9 cellular contexts compared by ENCODE assay signal in the genomic region with DNA sequence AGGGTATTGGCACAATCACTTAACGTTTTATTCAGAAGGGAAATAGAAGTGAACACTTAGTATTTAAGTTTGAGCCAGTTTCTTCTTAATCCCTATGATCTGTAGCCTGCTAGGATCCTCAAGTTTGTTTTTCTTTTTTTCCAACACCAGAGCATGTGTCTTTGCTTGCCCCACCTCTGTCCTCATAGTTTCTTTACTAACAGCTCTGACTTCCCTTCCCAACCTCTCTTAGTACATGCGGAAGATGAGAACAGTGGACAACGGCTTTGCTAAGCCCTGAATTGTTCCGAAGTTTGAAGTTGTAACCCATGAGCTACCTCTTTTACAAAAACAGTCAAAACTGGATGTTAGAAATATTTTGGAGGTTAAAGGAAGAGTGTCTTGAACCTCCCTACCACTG.
DNase-seq lines count a peak whose midpoint lies in the region; ATAC-seq lines count a peak whose summit lies in the region.
"Had no signal": no experiment of that assay in that cellular context is flagged by ENCODE, and none has a peak within 500 bp of the region (broad histone marks: within the 10 kb centered on the region; RNA-seq: fewer than 3 reads in every experiment).

No MANE protein-coding gene starts in this region.

- peak overlapping the region; percentile 70 for H3K4me2 ChIP-seq in BLaER1

- peaks cover 14% of the 10 kb centered on the region for H3K4me1 ChIP-seq in BLaER1

- peak overlapping the region; percentile 36; the same call in 1 of the 2 replicates for H3K27ac ChIP-seq in BLaER1

- no peaks in the 10 kb centered on the region for H3K27me3 ChIP-seq in BLaER1

- no peak overlapping the region for H3K9ac ChIP-seq in BLaER1

- ATAC-seq in GM21619 (IDR thresholded peaks at IDR 0.05; ENCODE audit: unreplicated experiment) = peak; percentile 44

- no peaks in the 10 kb centered on the region for H4K20me1 ChIP-seq in BLaER1

- DNase-seq in Kasumi-1 (lab: John Stamatoyannopoulos, UW) (peak; percentile 48 to 63), left kidney (ENCODE audit: low read depth, low spot score) (peak; percentile 37), NK-92 (lab: John Stamatoyannopoulos, UW; ENCODE audit: unreplicated experiment) (no peak), NCI-H2107 treated with DMSO at 0.1 percent for 48 hours (lab: John Stamatoyannopoulos, UW; ENCODE audit: unreplicated experiment) (no peak), H4 (ENCODE audit: low spot score) (no peak)
- no peak for DNase-seq in stimulated activated CD4-positive, alpha-beta T cell treated with anti-CD3 and anti-CD28 coated beads, Interleukin-15, amount 100 ng/mL, for 24 hours
- DNase-seq: NCI-H1048 had no signal

- H3K9me3 ChIP-seq in BLaER1 = peaks cover 16% of the 10 kb centered on the region

- peak overlapping the region; percentile 37; the same call in 1 of the 2 replicates for H3K4me3 ChIP-seq in BLaER1

- no peaks in the 10 kb centered on the region for H3K36me3 ChIP-seq in BLaER1

Comparison
In these comparisons a context has a peak if more than half of its experiments do, and no peak if none do; other contexts are left out.
1. DNase-seq: peak in Kasumi-1 (2 of 2) and left kidney (single experiment); none in NK-92 (single experiment), stimulated activated CD4-positive, alpha-beta T cell treated with anti-CD3 and anti-CD28 coated beads, Interleukin-15, amount 100 ng/mL, for 24 hours (single experiment), NCI-H2107 treated with DMSO at 0.1 percent for 48 hours (single experiment) and H4 (single experiment).